ENCODE assay signal across 11 cellular contexts in genomic region chr13:75478659-75479058, GRCh38.
"Had no signal": no experiment of that assay in that cellular context is flagged by ENCODE, and none has a peak within 500 bp of the region (broad histone marks: within the 10 kb centered on the region; RNA-seq: fewer than 3 reads in every experiment).

No MANE protein-coding gene starts in this region.

- DNase-seq: activated B cell treated with CpG ODN at 0.5 μM for 24 hours; activated CD4-positive, alpha-beta T cell treated with anti-CD3 and anti-CD28 coated beads, Interleukin-2, amount 50 U/mL, for 1 hour; activated naive CD4-positive, alpha-beta T cell treated with anti-CD3 and anti-CD28 coated beads, Interleukin-2, amount 50 U/mL, for 16 hours; brain microvascular endothelial cell; endodermal cell; stimulated activated CD4-positive, alpha-beta T cell treated with anti-CD3 and anti-CD28 coated beads, Interleukin-4, amount 100 ng/mL, for 24 hours; testis had no signal

- H3K9me3 Mint-ChIP-seq: activated B cell treated with CpG ODN at 0.5 μM for 24 hours; endodermal cell; memory B cell; natural killer cell treated with Interleukin-12 subunit alpha and Interleukin-12 subunit beta and Interleukin-15 and Interleukin-18, amount 100 ng/mL, for 72 hours; stimulated activated naive CD8-positive, alpha-beta T cell treated with anti-CD3 and anti-CD28 coated beads, Interleukin-15, Interleukin-2, amounts not matched to agents 100 ng/mL and 50 ng/mL, for 24 hours had no signal

- H3K36me3 ChIP-seq: brain microvascular endothelial cell had no signal

- H3K4me3 Mint-ChIP-seq: activated B cell treated with CpG ODN at 0.5 μM for 24 hours; endodermal cell; memory B cell; natural killer cell treated with Interleukin-12 subunit alpha and Interleukin-12 subunit beta and Interleukin-15 and Interleukin-18, amount 100 ng/mL, for 72 hours had no signal

- ATAC-seq: left lobe of liver; natural killer cell treated with Interleukin-12 subunit alpha and Interleukin-12 subunit beta and Interleukin-15 and Interleukin-18, amount 100 ng/mL, for 72 hours had no signal

- H3K9me3 ChIP-seq: testis had no signal

- H3K36me3 Mint-ChIP-seq: memory B cell; natural killer cell treated with Interleukin-12 subunit alpha and Interleukin-12 subunit beta and Interleukin-15 and Interleukin-18, amount 100 ng/mL, for 72 hours had no signal

- H3K27me3 ChIP-seq: brain microvascular endothelial cell, testis had no signal

- H3K4me3 ChIP-seq: testis had no signal

- H3K27ac ChIP-seq: brain microvascular endothelial cell, testis had no signal

- H3K4me1 ChIP-seq: testis had no signal

- H3K27ac Mint-ChIP-seq: activated B cell treated with CpG ODN at 0.5 μM for 24 hours; endodermal cell; memory B cell; natural killer cell treated with Interleukin-12 subunit alpha and Interleukin-12 subunit beta and Interleukin-15 and Interleukin-18, amount 100 ng/mL, for 72 hours; stimulated activated naive CD8-positive, alpha-beta T cell treated with anti-CD3 and anti-CD28 coated beads, Interleukin-15, Interleukin-2, amounts not matched to agents 100 ng/mL and 50 ng/mL, for 24 hours had no signal
